1 cellular context compared by ENCODE assay signal in genomic region chr1:61460230-61460629, GRCh38.
TF ChIP-seq lines count a peak whose summit lies in the region.

No MANE protein-coding gene starts in this region.

TF ChIP-seq in neural cell, 6 proteins besides CTCF, POLR2A, EP300 and RAD21 (continued from another document):
- peak; percentile 24 for TF ChIP-seq REST (IDR thresholded peaks at IDR 0.05; ENCODE audit: borderline replicate concordance)
- no peak for TF ChIP-seq MXI1 (conservative IDR thresholded peaks at IDR 0.05; ENCODE audit: poor library complexity, severe bottlenecking)
